ENCODE assay signal across 14 cellular contexts in the genomic region with DNA sequence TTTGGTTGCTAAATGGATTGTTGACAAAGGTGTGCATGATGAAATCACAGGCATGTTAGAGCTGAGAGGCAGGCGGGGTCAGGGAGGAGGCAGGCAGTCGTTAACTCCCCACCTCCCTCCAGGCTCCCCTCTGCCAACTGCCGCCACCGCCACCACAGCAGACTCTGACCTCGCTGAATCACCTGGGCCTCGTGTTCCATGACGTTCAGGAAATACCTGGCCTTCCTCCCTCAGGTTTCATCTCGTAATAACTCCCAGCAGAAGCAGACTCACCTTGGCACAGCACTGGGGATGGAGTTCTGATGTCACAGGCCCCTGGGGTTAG.
DNase-seq lines count a peak whose midpoint lies in the region; ATAC-seq and TF ChIP-seq lines count a peak whose summit lies in the region.
"Had no signal": no experiment of that assay in that cellular context is flagged by ENCODE, and none has a peak within 500 bp of the region (broad histone marks: within the 10 kb centered on the region; RNA-seq: fewer than 3 reads in every experiment).

No MANE protein-coding gene starts in this region.

- ATAC-seq in left lung = peak; percentile 78
- ATAC-seq in upper lobe of left lung (ENCODE audit: low FRiP score in 2 of 2) = peak; percentile 13 to 86
- ATAC-seq: activated naive CD8-positive, alpha-beta T cell treated with anti-CD3 and anti-CD28 coated beads, Interleukin-2, amount 50 U/mL, for 24 hours; left cardiac atrium had no signal

- TF ChIP-seq CTCF in VCaP (conservative IDR thresholded peaks at IDR 0.05) = no peak
- no peak for TF ChIP-seq CTCF in left lung (IDR thresholded peaks at IDR 0.05)
- no peak for TF ChIP-seq CTCF in upper lobe of left lung (IDR thresholded peaks at IDR 0.05)
- no peak for TF ChIP-seq CTCF in tibial artery (IDR thresholded peaks at IDR 0.05)

- no peaks in the 10 kb centered on the region for H3K9me3 ChIP-seq in left lung
- no peaks in the 10 kb centered on the region for H3K9me3 ChIP-seq in upper lobe of left lung
- no peaks in the 10 kb centered on the region for H3K9me3 ChIP-seq in tibial artery

- peak in 1 of 4 donors; percentile 23 for TF ChIP-seq POLR2A in upper lobe of left lung (IDR thresholded peaks at IDR 0.05)

- DNase-seq in NCI-H82 (lab: John Stamatoyannopoulos, UW) = peak; percentile 30
- no peak for DNase-seq in NCI-H82 treated with DMSO at 0.1 percent for 48 hours (lab: John Stamatoyannopoulos, UW; ENCODE audit: unreplicated experiment)
- peak; percentile 84 to 89 for DNase-seq in left lung
- peak; percentile 56 to 88 for DNase-seq in upper lobe of left lung
- no peak for DNase-seq in tibial artery
- no peak for DNase-seq in GOT3 (lab: John Stamatoyannopoulos, UW)
- no peak for DNase-seq in COR-L47 (lab: John Stamatoyannopoulos, UW)
- DNase-seq: activated naive CD8-positive, alpha-beta T cell treated with anti-CD3 and anti-CD28 coated beads, Interleukin-2, amount 50 U/mL, for 24 hours; GM23248; left cardiac atrium; nucleus accumbens; SHP77 treated with DMSO at 0.1 percent for 48 hours; stimulated activated CD4-positive, alpha-beta T cell treated with anti-CD3 and anti-CD28 coated beads, Interleukin-15, amount 100 ng/mL, for 24 hours had no signal

- WGBS in upper lobe of left lung, 2 donors = 59 to 61% methylated on average over 8 of the region's 8 CpGs

- H3K4me1 ChIP-seq in left lung = peaks cover 0 to 29% of the 10 kb centered on the region in 2 donors
- H3K4me1 ChIP-seq in upper lobe of left lung = peaks cover 12 to 21% (median 20%) of the 10 kb centered on the region in 4 donors
- H3K4me1 ChIP-seq in tibial artery = peaks cover 0 to 13% (median 7%) of the 10 kb centered on the region in 4 donors

- H3K4me3 ChIP-seq in left lung (no peak overlapping the region), upper lobe of left lung (no peak overlapping the region), tibial artery (no peak overlapping the region)
- H3K4me3 ChIP-seq: GM23248 had no signal

- TF ChIP-seq EP300 in upper lobe of left lung (IDR thresholded peaks at IDR 0.05) = peak in 2 of 4 donors; percentile 26 to 37

- peak overlapping the region; percentile 27 for H3K27ac ChIP-seq in VCaP
- no peak overlapping the region for H3K27ac ChIP-seq in left lung
- peak overlapping the region in 2 of 4 donors; percentile 41 to 53 for H3K27ac ChIP-seq in upper lobe of left lung
- H3K27ac ChIP-seq in tibial artery = no peak overlapping the region
- H3K27ac ChIP-seq: GM23248 had no signal

- H3K36me3 ChIP-seq in left lung = no peaks in the 10 kb centered on the region
- no peaks in the 10 kb centered on the region for H3K36me3 ChIP-seq in upper lobe of left lung
- no peaks in the 10 kb centered on the region for H3K36me3 ChIP-seq in tibial artery

- H3K27me3 ChIP-seq in left lung (no peaks in the 10 kb centered on the region), upper lobe of left lung (no peaks in the 10 kb centered on the region), tibial artery (no peaks in the 10 kb centered on the region)

- intact Hi-C loops in left lung (cut with DNase I) = no loop called here
- intact Hi-C loops in tibial artery (cut with DNase I; ENCODE audit: low total_unique reads) = no loop called here

Comparison
In these comparisons a context has a peak if more than half of its experiments do, and no peak if none do; other contexts are left out.
1. DNase-seq: peak in NCI-H82 (single experiment), left lung (2 of 2) and upper lobe of left lung (2 of 2); none in NCI-H82 treated with DMSO at 0.1 percent for 48 hours (single experiment), tibial artery (0 of 2), GOT3 (single experiment) and COR-L47 (single experiment).